14 cellular contexts compared by ENCODE assay signal in the genomic region with DNA sequence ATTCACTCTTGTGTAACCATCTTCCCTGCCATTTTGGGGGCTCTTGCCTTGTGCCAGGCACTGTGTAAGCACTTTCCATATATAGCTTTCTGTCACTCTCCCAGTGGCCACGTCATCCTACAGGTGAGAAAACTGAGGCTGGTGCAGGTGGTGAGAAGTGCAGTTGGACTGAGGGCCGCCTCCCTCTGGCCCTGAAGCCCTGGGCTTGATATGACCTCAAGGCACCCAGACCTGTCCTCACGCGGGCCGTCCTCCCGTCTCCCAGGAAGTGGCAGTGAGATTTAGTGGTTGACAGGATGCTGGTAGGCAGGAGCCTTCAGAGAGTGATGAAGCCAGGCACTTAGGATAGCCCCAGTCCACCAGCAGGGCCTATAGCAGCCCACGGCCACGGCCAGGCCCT. TPM values are rescaled to one million over a fixed set of nuclear protein-coding genes. Genes with fewer than 3 reads are reported as not detected.
DNase-seq lines count a peak whose midpoint lies in the region; ATAC-seq and TF ChIP-seq lines count a peak whose summit lies in the region.
"Had no signal": no experiment of that assay in that cellular context is flagged by ENCODE, and none has a peak within 500 bp of the region (broad histone marks: within the 10 kb centered on the region; RNA-seq: fewer than 3 reads in every experiment).

No MANE protein-coding gene starts in this region.

- no peak overlapping the region for H3K9ac ChIP-seq in BLaER1
- H3K9ac ChIP-seq in BLaER1 treated with 17β-estradiol and CSF1 and Interleukin-3, amounts not matched to agents 10 nM and 100 nM = no peak overlapping the region

- no peaks in the 10 kb centered on the region for H3K36me3 ChIP-seq in BLaER1
- no peaks in the 10 kb centered on the region for H3K36me3 ChIP-seq in BLaER1 treated with 17β-estradiol and CSF1 and Interleukin-3, amounts not matched to agents 10 nM and 100 nM
- H3K36me3 ChIP-seq: breast epithelium, heart left ventricle had no signal

- H4K20me1 ChIP-seq in BLaER1 = no peaks in the 10 kb centered on the region
- H4K20me1 ChIP-seq in BLaER1 treated with 17β-estradiol and CSF1 and Interleukin-3, amounts not matched to agents 10 nM and 100 nM = peaks cover 0 to 12% (median 0%) of the 10 kb centered on the region in 11 experiments; a peak in 1 of 22 replicates

- H3K27me3 ChIP-seq in BLaER1 = no peaks in the 10 kb centered on the region
- H3K27me3 ChIP-seq in BLaER1 treated with 17β-estradiol and CSF1 and Interleukin-3, amounts not matched to agents 10 nM and 100 nM = 0 out of 22 replicates have a peak, but pooled peaks cover 0 to 4% (median 0%) of the 10 kb centered on the region in 11 experiments

- peaks cover 32% of the 10 kb centered on the region for H3K4me1 Mint-ChIP-seq in T-helper 17 cell

- peaks cover 44% of the 10 kb centered on the region for H3K4me1 ChIP-seq in BLaER1
- peaks cover 3 to 43% (median 31%) of the 10 kb centered on the region in 10 experiments; a peak in 16 of 20 replicates for H3K4me1 ChIP-seq in BLaER1 treated with 17β-estradiol and CSF1 and Interleukin-3, amounts not matched to agents 10 nM and 100 nM
- H3K4me1 ChIP-seq: breast epithelium, heart left ventricle had no signal

- no peak overlapping the region for H3K27ac ChIP-seq in BLaER1
- no peak overlapping the region for H3K27ac ChIP-seq in BLaER1 treated with 17β-estradiol and CSF1 and Interleukin-3, amounts not matched to agents 10 nM and 100 nM
- H3K27ac ChIP-seq: breast epithelium, heart left ventricle had no signal

- peak overlapping the region; percentile 4 for H3K27ac Mint-ChIP-seq in T-helper 17 cell

- H3K36me3 Mint-ChIP-seq in T-helper 17 cell (ENCODE audit: low read depth) = no peaks in the 10 kb centered on the region

- H3K4me3 ChIP-seq in BLaER1 = no peak overlapping the region
- H3K4me3 ChIP-seq in BLaER1 treated with 17β-estradiol and CSF1 and Interleukin-3, amounts not matched to agents 10 nM and 100 nM = no peak overlapping the region
- H3K4me3 ChIP-seq: breast epithelium, heart left ventricle had no signal

- peak overlapping the region; percentile 45; the same call in 1 of the 2 replicates for H3K4me2 ChIP-seq in BLaER1
- H3K4me2 ChIP-seq in BLaER1 treated with 17β-estradiol and CSF1 and Interleukin-3, amounts not matched to agents 10 nM and 100 nM = peak overlapping the region in 8 of 11 experiments; percentile 21 to 65 (median 48); a peak in 12 of 22 replicates

- in situ Hi-C loops in GM13976 (cut with MboI; ENCODE audit: low sequenced_read_pairs, unreplicated experiment) = no loop called here

- no peaks in the 10 kb centered on the region for H3K27me3 Mint-ChIP-seq in T-helper 17 cell

- DNase-seq in T-helper 17 cell (no peak), islet precursor cell (peak; percentile 44), DMS53 treated with DMSO at 0.1 percent for 48 hours (lab: John Stamatoyannopoulos, UW; ENCODE audit: unreplicated experiment) (no peak), GM13976 (ENCODE audit: low spot score) (no peak), DMS53 (lab: John Stamatoyannopoulos, UW) (no peak)
- DNase-seq: heart left ventricle, Kasumi-1, NCI-H1048, NCI-H524 treated with DMSO at 0.1 percent for 48 hours had no signal

- no peak overlapping the region for H3K4me3 Mint-ChIP-seq in T-helper 17 cell

- H3K9me3 ChIP-seq in BLaER1 = no peaks in the 10 kb centered on the region
- H3K9me3 ChIP-seq in BLaER1 treated with 17β-estradiol and CSF1 and Interleukin-3, amounts not matched to agents 10 nM and 100 nM (replicated peaks in 1 of 11) = no peaks in the 10 kb centered on the region
- H3K9me3 ChIP-seq in T-helper 17 cell (ENCODE audit: control insufficient read depth, low read length, poor library complexity, severe bottlenecking) = no peaks in the 10 kb centered on the region
- H3K9me3 ChIP-seq: breast epithelium, heart left ventricle had no signal

- TF ChIP-seq CTCF in GM13976 (IDR thresholded peaks at IDR 0.05; ENCODE audit: borderline replicate concordance, control extremely low read depth, extremely low read depth, insufficient read depth, missing control alignments) = no peak

- ATAC-seq in T-helper 17 cell (no peak), SK-N-SH treated with all-trans-retinoic acid at 6 μM for 48 hours (no peak)
- ATAC-seq: heart left ventricle had no signal

TF ChIP-seq in SK-N-SH treated with all-trans-retinoic acid at 6 μM for 48 hours, 23 proteins besides CTCF, POLR2A, EP300 and RAD21 (continues in another document):
- TF ChIP-seq CSDC2 (CRISPR knock-in tag; IDR thresholded peaks at IDR 0.05) (no peak), ZC3H10 (CRISPR knock-in tag; IDR thresholded peaks at IDR 0.05) (no peak), ISL1 (CRISPR knock-in tag; IDR thresholded peaks at IDR 0.05) (no peak), TCF4 (CRISPR knock-in tag; IDR thresholded peaks at IDR 0.05; ENCODE audit: borderline replicate concordance) (no peak), ZFP3 (CRISPR knock-in tag; IDR thresholded peaks at IDR 0.05) (no peak), ZFP30 (CRISPR knock-in tag; IDR thresholded peaks at IDR 0.05) (no peak), ZNF565 (CRISPR knock-in tag; conservative IDR thresholded peaks at IDR 0.05; ENCODE audit: low read depth) (no peak), TOX (CRISPR knock-in tag; IDR thresholded peaks at IDR 0.05; ENCODE audit: borderline replicate concordance) (no peak), RARB (CRISPR knock-in tag; IDR thresholded peaks at IDR 0.05) (no peak), GLIS3 (CRISPR knock-in tag; IDR thresholded peaks at IDR 0.05) (no peak), ARNTL (CRISPR knock-in tag; IDR thresholded peaks at IDR 0.05; ENCODE audit: borderline replicate concordance, low read depth) (no peak), BACH2 (CRISPR knock-in tag; IDR thresholded peaks at IDR 0.05; ENCODE audit: borderline replicate concordance) (no peak), SNAI2 (CRISPR knock-in tag; IDR thresholded peaks at IDR 0.05) (no peak)
- TF ChIP-seq, protein P1, sequence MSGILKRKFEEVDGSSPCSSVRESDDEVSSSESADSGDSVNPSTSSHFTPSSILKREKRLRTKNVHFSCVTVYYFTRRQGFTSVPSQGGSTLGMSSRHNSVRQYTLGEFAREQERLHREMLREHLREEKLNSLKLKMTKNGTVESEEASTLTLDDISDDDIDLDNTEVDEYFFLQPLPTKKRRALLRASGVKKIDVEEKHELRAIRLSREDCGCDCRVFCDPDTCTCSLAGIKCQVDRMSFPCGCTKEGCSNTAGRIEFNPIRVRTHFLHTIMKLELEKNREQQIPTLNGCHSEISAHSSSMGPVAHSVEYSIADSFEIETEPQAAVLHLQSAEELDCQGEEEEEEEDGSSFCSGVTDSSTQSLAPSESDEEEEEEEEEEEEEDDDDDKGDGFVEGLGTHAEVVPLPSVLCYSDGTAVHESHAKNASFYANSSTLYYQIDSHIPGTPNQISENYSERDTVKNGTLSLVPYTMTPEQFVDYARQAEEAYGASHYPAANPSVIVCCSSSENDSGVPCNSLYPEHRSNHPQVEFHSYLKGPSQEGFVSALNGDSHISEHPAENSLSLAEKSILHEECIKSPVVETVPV (CRISPR knock-in tag; IDR thresholded peaks at IDR 0.05) = no peak
- TF ChIP-seq, protein P2, sequence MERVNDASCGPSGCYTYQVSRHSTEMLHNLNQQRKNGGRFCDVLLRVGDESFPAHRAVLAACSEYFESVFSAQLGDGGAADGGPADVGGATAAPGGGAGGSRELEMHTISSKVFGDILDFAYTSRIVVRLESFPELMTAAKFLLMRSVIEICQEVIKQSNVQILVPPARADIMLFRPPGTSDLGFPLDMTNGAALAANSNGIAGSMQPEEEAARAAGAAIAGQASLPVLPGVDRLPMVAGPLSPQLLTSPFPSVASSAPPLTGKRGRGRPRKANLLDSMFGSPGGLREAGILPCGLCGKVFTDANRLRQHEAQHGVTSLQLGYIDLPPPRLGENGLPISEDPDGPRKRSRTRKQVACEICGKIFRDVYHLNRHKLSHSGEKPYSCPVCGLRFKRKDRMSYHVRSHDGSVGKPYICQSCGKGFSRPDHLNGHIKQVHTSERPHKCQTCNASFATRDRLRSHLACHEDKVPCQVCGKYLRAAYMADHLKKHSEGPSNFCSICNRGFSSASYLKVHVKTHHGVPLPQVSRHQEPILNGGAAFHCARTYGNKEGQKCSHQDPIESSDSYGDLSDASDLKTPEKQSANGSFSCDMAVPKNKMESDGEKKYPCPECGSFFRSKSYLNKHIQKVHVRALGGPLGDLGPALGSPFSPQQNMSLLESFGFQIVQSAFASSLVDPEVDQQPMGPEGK (CRISPR knock-in tag; IDR thresholded peaks at IDR 0.05; ENCODE audit: borderline replicate concordance) = no peak
- TF ChIP-seq, protein P3, sequence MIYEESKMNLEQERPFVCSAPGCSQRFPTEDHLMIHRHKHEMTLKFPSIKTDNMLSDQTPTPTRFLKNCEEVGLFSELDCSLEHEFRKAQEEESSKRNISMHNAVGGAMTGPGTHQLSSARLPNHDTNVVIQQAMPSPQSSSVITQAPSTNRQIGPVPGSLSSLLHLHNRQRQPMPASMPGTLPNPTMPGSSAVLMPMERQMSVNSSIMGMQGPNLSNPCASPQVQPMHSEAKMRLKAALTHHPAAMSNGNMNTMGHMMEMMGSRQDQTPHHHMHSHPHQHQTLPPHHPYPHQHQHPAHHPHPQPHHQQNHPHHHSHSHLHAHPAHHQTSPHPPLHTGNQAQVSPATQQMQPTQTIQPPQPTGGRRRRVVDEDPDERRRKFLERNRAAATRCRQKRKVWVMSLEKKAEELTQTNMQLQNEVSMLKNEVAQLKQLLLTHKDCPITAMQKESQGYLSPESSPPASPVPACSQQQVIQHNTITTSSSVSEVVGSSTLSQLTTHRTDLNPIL (CRISPR knock-in tag; IDR thresholded peaks at IDR 0.05; ENCODE audit: low read depth) = no peak

RNA-seq across cellular contexts. Expression of a gene that starts 30.5 kb away (rescaled TPM):
- total RNA-seq in T-helper 17 cell = 100 to 1,000 TPM; 127 to 159 TPM
- total RNA-seq: endothelial cell of umbilical vein had no signal
